In the genomic region with DNA sequence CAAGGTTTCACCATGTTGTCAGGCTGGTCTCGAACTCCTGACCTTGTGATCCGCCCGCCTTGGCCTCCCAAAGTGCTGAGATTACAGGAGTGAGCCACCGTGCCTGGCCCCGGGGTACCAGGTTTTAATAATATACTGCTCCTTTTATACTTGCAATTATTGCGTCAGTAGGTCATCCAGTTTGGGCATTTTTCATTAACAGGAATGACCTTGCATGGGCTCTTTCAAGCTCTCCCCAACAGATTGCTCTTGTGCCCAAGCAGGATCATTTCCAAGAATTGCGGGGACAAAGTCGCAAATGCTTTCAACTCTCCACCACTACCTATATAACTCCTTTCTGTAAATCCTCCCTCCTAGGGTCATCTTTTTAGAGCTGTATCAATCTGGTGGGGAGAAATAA, we compare ENCODE assay signal across 34 cellular contexts.
"Had no signal": no experiment of that assay in that cellular context is flagged by ENCODE, and none has a peak within 500 bp of the region (broad histone marks: within the 10 kb centered on the region; RNA-seq: fewer than 3 reads in every experiment).

No MANE protein-coding gene starts in this region.

- H3K27ac ChIP-seq: Peyer's patch had no signal

- H3K9me3 ChIP-seq: MG63, Peyer's patch had no signal

- H3K27ac Mint-ChIP-seq: activated B cell treated with CpG ODN at 0.5 μM for 24 hours; activated CD4-positive, alpha-beta memory T cell treated with anti-CD3 and anti-CD28 coated beads for 36 hours; activated naive CD8-positive, alpha-beta T cell treated with anti-CD3 and anti-CD28 coated beads, Interleukin-2, amount 10 ng/mL, durations not matched to agents 7 days and 5 days had no signal

- ATAC-seq: activated T-cell treated with anti-CD3 and anti-CD28 coated beads, Interleukin-2, amount 50 U/mL, for 4 hours; PC-3; SK-N-SH treated with all-trans-retinoic acid at 6 μM for 48 hours; T-cell had no signal

- H3K9me3 Mint-ChIP-seq: activated B cell treated with CpG ODN at 0.5 μM for 24 hours; activated CD4-positive, alpha-beta memory T cell treated with anti-CD3 and anti-CD28 coated beads for 36 hours; activated naive CD8-positive, alpha-beta T cell treated with anti-CD3 and anti-CD28 coated beads, Interleukin-2, amount 10 ng/mL, durations not matched to agents 7 days and 5 days; activated T-cell treated with anti-CD3 and anti-CD28 coated beads, Interleukin-2, amount 50 U/mL, for 4 hours; brain; T-cell had no signal

- H3K4me3 ChIP-seq: MG63, Peyer's patch had no signal

- H3K27me3 ChIP-seq: MG63, Peyer's patch had no signal

- H3K4me3 Mint-ChIP-seq: activated B cell treated with CpG ODN at 0.5 μM for 24 hours; activated CD4-positive, alpha-beta memory T cell treated with anti-CD3 and anti-CD28 coated beads for 36 hours; activated naive CD8-positive, alpha-beta T cell treated with anti-CD3 and anti-CD28 coated beads, Interleukin-2, amount 10 ng/mL, durations not matched to agents 7 days and 5 days; activated T-cell treated with anti-CD3 and anti-CD28 coated beads, Interleukin-2, amount 50 U/mL, for 4 hours; brain; T-cell had no signal

- DNase-seq: activated B cell treated with CpG ODN at 0.5 μM for 24 hours; activated CD4-positive, alpha-beta memory T cell treated with anti-CD3 and anti-CD28 coated beads for 36 hours; activated CD4-positive, alpha-beta T cell treated with anti-CD3 and anti-CD28 coated beads for 4 hours; activated CD4-positive, alpha-beta T cell treated with anti-CD3 and anti-CD28 coated beads, Interleukin-2, amount 50 U/mL, for 1 hour; activated CD4-positive, CD25-positive, alpha-beta regulatory T cell treated with anti-CD3 and anti-CD28 coated beads, Interleukin-2, amount 50 U/mL, for 72 hours; activated CD8-positive, alpha-beta memory T cell treated with anti-CD3 and anti-CD28 coated beads, Interleukin-2, amount 50 U/mL, for 4 hours; activated effector memory CD4-positive, alpha-beta T cell treated with anti-CD3 and anti-CD28 coated beads, Interleukin-2, amount 50 U/mL, for 16 hours; activated naive CD4-positive, alpha-beta T cell; activated naive CD4-positive, alpha-beta T cell treated with anti-CD3 and anti-CD28 coated beads, Interleukin-2, amount 50 U/mL, for 16 hours; activated naive CD8-positive, alpha-beta T cell treated with anti-CD3 and anti-CD28 coated beads, Interleukin-2, amount 10 ng/mL, durations not matched to agents 7 days and 5 days; activated T-cell treated with anti-CD3 and anti-CD28 coated beads for 4 hours; activated T-cell treated with anti-CD3 and anti-CD28 coated beads, Interleukin-2, amount 50 U/mL, for 4 hours; anterior cingulate cortex; central memory CD4-positive, alpha-beta T cell; Karpas-422; KBM-7; MG63; NCI-H1048; NCI-H1105 treated with DMSO at 0.1 percent for 48 hours; NCI-H1436; NCI-H1694; NCI-H1930; NCI-H2081 treated with DMSO at 0.1 percent for 48 hours; NCI-H345; NCI-H524 treated with DMSO at 0.1 percent for 48 hours; PC-3; Peyer's patch; RPMI8226; SIG-M5; T-cell; T-helper 2 cell; T-helper 9 cell had no signal

- H3K27me3 Mint-ChIP-seq: activated B cell treated with CpG ODN at 0.5 μM for 24 hours; activated CD4-positive, alpha-beta memory T cell treated with anti-CD3 and anti-CD28 coated beads for 36 hours; activated naive CD8-positive, alpha-beta T cell treated with anti-CD3 and anti-CD28 coated beads, Interleukin-2, amount 10 ng/mL, durations not matched to agents 7 days and 5 days; brain; T-cell had no signal
